In the genomic region with DNA sequence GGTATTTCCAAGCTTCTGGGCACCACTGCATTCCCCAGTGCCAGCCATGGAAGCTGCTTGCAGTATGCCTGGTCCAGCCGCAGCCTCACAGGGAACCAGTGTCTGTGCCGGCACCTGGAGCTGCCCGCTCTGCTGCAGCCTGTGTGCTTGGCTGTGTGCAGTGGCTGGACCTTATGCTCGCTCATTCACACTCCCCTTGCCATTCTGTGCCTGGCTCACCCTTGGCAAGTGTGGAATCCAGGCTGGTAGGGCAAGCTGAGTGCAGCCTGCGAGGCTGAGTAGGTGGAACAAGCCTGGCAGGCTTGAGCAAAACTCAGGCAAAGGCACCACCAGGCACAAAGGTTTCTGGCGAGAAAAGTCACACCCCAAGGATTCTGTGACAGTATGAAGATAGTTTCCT, we compare ENCODE assay signal across 17 cellular contexts.
"Had no signal": no experiment of that assay in that cellular context is flagged by ENCODE, and none has a peak within 500 bp of the region (broad histone marks: within the 10 kb centered on the region; RNA-seq: fewer than 3 reads in every experiment).

No MANE protein-coding gene starts in this region.

- DNase-seq: colonic mucosa; dermis blood vessel endothelial cell; effector CD4-positive, alpha-beta T cell; endodermal cell; foreskin melanocyte; heart right ventricle; kidney glomerular epithelial cell; mammary epithelial cell; naive B cell; spleen; stimulated activated CD4-positive, alpha-beta T cell treated with anti-CD3 and anti-CD28 coated beads, Interleukin-15, amount 100 ng/mL, for 24 hours; stimulated activated CD4-positive, alpha-beta T cell treated with anti-CD3 and anti-CD28 coated beads, Interleukin-1b, Interleukin-23, amount 100 ng/mL, for 48 hours; stimulated activated CD4-positive, alpha-beta T cell treated with anti-CD3 and anti-CD28 coated beads, Interleukin-4, amount 100 ng/mL, for 24 hours; testis; trophoblast cell had no signal

- ATAC-seq: heart right ventricle; sciatic nerve; stimulated activated memory B cell treated with anti-CD40 and anti-IgM and Interleukin-4, amounts not matched to agents 10 μg/mL and 1 μg/mL and 100 μg/mL, for 72 hours had no signal
